ENCODE assay signal across 8 cellular contexts in the genomic region with DNA sequence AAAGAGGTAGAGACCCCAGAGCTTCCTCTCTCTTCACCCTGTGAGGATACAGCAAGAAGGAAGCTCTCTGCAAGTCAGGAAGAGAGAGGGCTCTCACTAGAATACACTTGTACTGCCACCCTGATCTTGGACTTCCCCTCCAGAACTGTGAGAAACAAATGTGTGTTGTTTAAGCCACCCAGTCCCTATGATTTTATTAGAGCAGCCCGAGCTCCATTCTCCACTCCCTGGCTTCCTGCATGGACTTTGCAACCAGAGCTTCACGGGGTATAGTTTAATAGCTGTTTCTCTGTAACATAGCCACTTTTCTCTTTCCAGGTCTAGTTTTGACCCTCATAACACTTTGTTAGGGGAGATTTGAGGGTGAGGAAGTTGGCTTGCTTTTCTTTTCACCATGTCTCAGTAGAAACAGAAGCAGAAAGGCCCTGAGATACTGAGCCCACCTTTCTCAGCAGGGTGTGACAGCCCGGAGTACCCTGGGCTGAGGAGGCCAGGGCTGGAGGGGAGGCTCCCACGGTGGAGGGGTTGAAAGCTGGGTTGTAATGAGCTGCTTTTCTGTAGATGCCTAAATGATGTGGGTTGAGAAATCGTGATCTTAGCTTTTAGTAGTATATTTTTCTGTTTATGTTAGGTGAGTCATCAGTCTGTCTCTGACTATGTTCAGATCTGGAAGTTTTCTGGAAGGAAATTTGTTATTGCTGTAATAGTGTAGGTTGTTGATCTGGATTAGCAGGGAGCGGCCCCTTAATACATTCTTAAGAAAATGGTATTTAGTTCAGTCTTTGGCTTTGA.
DNase-seq lines count a peak whose midpoint lies in the region; ATAC-seq and TF ChIP-seq lines count a peak whose summit lies in the region.

No MANE protein-coding gene starts in this region.

- H3K4me1 Mint-ChIP-seq in nephron progenitor cell: peaks cover 75% of the 10 kb centered on the region

- H3K9me3 Mint-ChIP-seq in nephron progenitor cell: no peaks in the 10 kb centered on the region

- H3K27me3 Mint-ChIP-seq in nephron progenitor cell (ENCODE audit: low read depth, poor library complexity): no peaks in the 10 kb centered on the region

- no peak overlapping the region for H3K4me3 ChIP-seq in choroid plexus epithelial cell (ENCODE audit: low read depth, low read length)

- DNase-seq in CD1c-positive myeloid dendritic cell (ENCODE audit: extremely low spot score) (peak; percentile 71), HS-27A (ENCODE audit: low read depth) (peak; percentile 9), choroid plexus epithelial cell (ENCODE audit: low read depth) (peak; percentile 94), nephron progenitor cell (no peak), NCI-H2227 (lab: John Stamatoyannopoulos, UW; ENCODE audit: unreplicated experiment) (no peak), DMS53 treated with DMSO at 0.1 percent for 48 hours (lab: John Stamatoyannopoulos, UW; ENCODE audit: unreplicated experiment) (no peak), GM13976 (ENCODE audit: low spot score) (no peak)

- H3K4me3 Mint-ChIP-seq in nephron progenitor cell: no peak overlapping the region

- H3K27ac Mint-ChIP-seq in nephron progenitor cell: peak overlapping the region; percentile 20

- no peak for ATAC-seq in HG03565 (IDR thresholded peaks at IDR 0.05; ENCODE audit: unreplicated experiment)

- TF ChIP-seq CTCF in choroid plexus epithelial cell (conservative IDR thresholded peaks at IDR 0.05; ENCODE audit: low read depth, low read length) (no peak), nephron progenitor cell (IDR thresholded peaks at IDR 0.05) (no peak), GM13976 (IDR thresholded peaks at IDR 0.05; ENCODE audit: borderline replicate concordance, control extremely low read depth, extremely low read depth, insufficient read depth, missing control alignments) (no peak)

- in situ Hi-C loops in GM13976 (cut with MboI; ENCODE audit: low sequenced_read_pairs, unreplicated experiment): loop anchor here (5.0 to 10.0 kb wide), 3 partner anchors 54 to 596 kb away; no protein-coding TSS in a partner anchor

- H3K36me3 Mint-ChIP-seq in nephron progenitor cell (ENCODE audit: low read depth): peaks cover 50% of the 10 kb centered on the region

Comparison
In these comparisons a context has a peak if more than half of its experiments do, and no peak if none do; other contexts are left out.
1. DNase-seq: peak in CD1c-positive myeloid dendritic cell (single experiment), HS-27A (single experiment) and choroid plexus epithelial cell (single experiment); none in nephron progenitor cell (single experiment), NCI-H2227 (single experiment), DMS53 treated with DMSO at 0.1 percent for 48 hours (single experiment) and GM13976 (single experiment).